In genomic region chr10:99870051-99870730, GRCh38 we compare ENCODE assay signal across 10 cellular contexts.
DNase-seq lines count a peak whose midpoint lies in the region; ATAC-seq and TF ChIP-seq lines count a peak whose summit lies in the region.
"Had no signal": no experiment of that assay in that cellular context is flagged by ENCODE, and none has a peak within 500 bp of the region (broad histone marks: within the 10 kb centered on the region; RNA-seq: fewer than 3 reads in every experiment).

No MANE protein-coding gene starts in this region.

- H3K4me1 ChIP-seq in GM23248 (ENCODE audit: insufficient read depth) = no peaks in the 10 kb centered on the region
- H3K4me1 ChIP-seq in vagina = no peaks in the 10 kb centered on the region
- H3K4me1 ChIP-seq in GM23338 (ENCODE audit: insufficient read depth) = no peaks in the 10 kb centered on the region

- peak overlapping the region; percentile 6 for H3K27ac Mint-ChIP-seq in T-helper 2 cell treated with Interferon-gamma antibody and Interleukin-4, amounts not matched to agents 5 μg/mL and 100 μg/mL, for 36 hours
- peak overlapping the region in 1 of 2 donors; percentile 65 for H3K27ac Mint-ChIP-seq in activated naive CD4-positive, alpha-beta T cell treated with anti-CD3 and anti-CD28 coated beads, Interleukin-2, amount 50 U/mL, for 72 hours
- no peak overlapping the region for H3K27ac Mint-ChIP-seq in GM23338

- no peaks in the 10 kb centered on the region for H3K9me2 ChIP-seq in GM23248 (ENCODE audit: insufficient read depth)
- no peaks in the 10 kb centered on the region for H3K9me2 ChIP-seq in GM23338 (ENCODE audit: insufficient read depth)

- H3K79me2 ChIP-seq in GM23248 (ENCODE audit: insufficient read depth) (no peaks in the 10 kb centered on the region), GM23338 (replicated peaks; ENCODE audit: insufficient read depth) (no peaks in the 10 kb centered on the region)

- DNase-seq in GM23248 = peak; percentile 17
- DNase-seq in T-helper 2 cell treated with Interferon-gamma antibody and Interleukin-4, amounts not matched to agents 5 μg/mL and 100 μg/mL, for 36 hours (ENCODE audit: low spot score) = peak; percentile 51
- peak; percentile 30 to 57 for DNase-seq in activated naive CD4-positive, alpha-beta T cell treated with anti-CD3 and anti-CD28 coated beads, Interleukin-2, amount 50 U/mL, for 72 hours (ENCODE audit: low spot score in 2 of 2)
- peak; percentile 27 to 44 for DNase-seq in stimulated activated CD4-positive, alpha-beta T cell treated with anti-CD3 and anti-CD28 coated beads, Interleukin-4, amount 100 ng/mL, for 48 hours (ENCODE audit: low read depth in 2 of 2)
- no peak for DNase-seq in vagina (ENCODE audit: extremely low spot score in 2 of 2)
- no peak for DNase-seq in SW480 (ENCODE audit: low spot score)
- DNase-seq in GM23338 (ENCODE audit: low spot score) = no peak
- DNase-seq: NCI-H510A treated with DMSO at 0.1 percent for 48 hours had no signal

- peak; percentile 95 to 97 for ATAC-seq in activated naive CD4-positive, alpha-beta T cell treated with anti-CD3 and anti-CD28 coated beads, Interleukin-2, amount 50 U/mL, for 72 hours
- ATAC-seq in HG02798 (IDR thresholded peaks at IDR 0.05; ENCODE audit: poor library complexity, unreplicated experiment) (no peak), GM23338 (no peak)

- no peak for TF ChIP-seq POLR2A in vagina (IDR thresholded peaks at IDR 0.05)

- H3K36me3 ChIP-seq in GM23248 (ENCODE audit: low read depth) (peaks cover 9% of the 10 kb centered on the region; the same call in 1 of the 2 replicates), vagina (no peaks in the 10 kb centered on the region), GM23338 (ENCODE audit: insufficient read depth) (no peaks in the 10 kb centered on the region)

- peaks cover 28% of the 10 kb centered on the region for H3K9me3 Mint-ChIP-seq in T-helper 2 cell treated with Interferon-gamma antibody and Interleukin-4, amounts not matched to agents 5 μg/mL and 100 μg/mL, for 36 hours
- H3K9me3 Mint-ChIP-seq in activated naive CD4-positive, alpha-beta T cell treated with anti-CD3 and anti-CD28 coated beads, Interleukin-2, amount 50 U/mL, for 72 hours = peaks cover 16 to 18% of the 10 kb centered on the region in 2 donors
- peaks cover 7% of the 10 kb centered on the region for H3K9me3 Mint-ChIP-seq in GM23338

- peaks cover 7% of the 10 kb centered on the region for H3K36me3 Mint-ChIP-seq in T-helper 2 cell treated with Interferon-gamma antibody and Interleukin-4, amounts not matched to agents 5 μg/mL and 100 μg/mL, for 36 hours (ENCODE audit: low read depth)
- peaks cover 23 to 24% of the 10 kb centered on the region in 2 donors for H3K36me3 Mint-ChIP-seq in activated naive CD4-positive, alpha-beta T cell treated with anti-CD3 and anti-CD28 coated beads, Interleukin-2, amount 50 U/mL, for 72 hours
- H3K36me3 Mint-ChIP-seq in GM23338 (ENCODE audit: low read depth) = peaks cover under 1% of the 10 kb centered on the region

- H3K4me3 Mint-ChIP-seq in T-helper 2 cell treated with Interferon-gamma antibody and Interleukin-4, amounts not matched to agents 5 μg/mL and 100 μg/mL, for 36 hours = peak overlapping the region; percentile 78
- no peak overlapping the region for H3K4me3 Mint-ChIP-seq in GM23338

- TF ChIP-seq CTCF in vagina (IDR thresholded peaks at IDR 0.05) (no peak), GM23338 (conservative IDR thresholded peaks at IDR 0.05; ENCODE audit: low read depth in 2 of 2) (no peak)

- in situ Hi-C loops in GM23248 (cut with MboI) = no loop called here

- H3K27ac ChIP-seq in GM23248 = no peak overlapping the region
- no peak overlapping the region for H3K27ac ChIP-seq in vagina
- H3K27ac ChIP-seq in GM23338 (ENCODE audit: low read depth) = no peak overlapping the region
- H3K27ac ChIP-seq: VCaP had no signal

- intact Hi-C loops in vagina (cut with DNase I) = no loop called here

- H4K20me1 ChIP-seq in GM23248 (ENCODE audit: insufficient read depth) (no peaks in the 10 kb centered on the region), GM23338 (replicated peaks; ENCODE audit: insufficient read depth) (no peaks in the 10 kb centered on the region; the same call in 1 of the 2 replicates)

- H3K4me2 ChIP-seq in GM23248 (ENCODE audit: unreplicated experiment) = no peak overlapping the region
- H3K4me2 ChIP-seq in GM23338 = no peak overlapping the region

- H3F3A ChIP-seq in GM23248 (ENCODE audit: insufficient read depth) (peaks cover 46% of the 10 kb centered on the region), GM23338 (replicated peaks; ENCODE audit: low read depth) (0 out of 2 replicates have a peak, but pooled peaks cover 3% of the 10 kb centered on the region)

- no peak overlapping the region for H3K9ac ChIP-seq in GM23248

- H3K27me3 Mint-ChIP-seq in T-helper 2 cell treated with Interferon-gamma antibody and Interleukin-4, amounts not matched to agents 5 μg/mL and 100 μg/mL, for 36 hours (ENCODE audit: low read depth) = peaks cover 91% of the 10 kb centered on the region
- H3K27me3 Mint-ChIP-seq in GM23338 (ENCODE audit: insufficient read depth, low read depth, poor library complexity) = peaks cover 5% of the 10 kb centered on the region

- no peaks in the 10 kb centered on the region for H3K27me3 ChIP-seq in GM23248 (replicated peaks; ENCODE audit: insufficient read depth)
- H3K27me3 ChIP-seq in vagina = no peaks in the 10 kb centered on the region
- H3K27me3 ChIP-seq in GM23338 (ENCODE audit: insufficient read depth) = no peaks in the 10 kb centered on the region

- H3K4me1 Mint-ChIP-seq in T-helper 2 cell treated with Interferon-gamma antibody and Interleukin-4, amounts not matched to agents 5 μg/mL and 100 μg/mL, for 36 hours (ENCODE audit: low read depth) = peaks cover 19% of the 10 kb centered on the region
- no peaks in the 10 kb centered on the region; the same call in 2 of the 3 replicates for H3K4me1 Mint-ChIP-seq in GM23338

- H2AFZ ChIP-seq in GM23248 (no peak overlapping the region), GM23338 (no peak overlapping the region)

- 83 to 86% methylated on average over 8 of the region's 8 CpGs for WGBS in GM23248 (ENCODE audit: low coverage in 1 of 2, low lambda C conversion rate in 2 of 2, missing lambda C conversion rate in 2 of 2), 2 experiments

- H3K9me3 ChIP-seq in GM23248 (ENCODE audit: low read depth) = no peaks in the 10 kb centered on the region
- no peaks in the 10 kb centered on the region for H3K9me3 ChIP-seq in vagina

- no peak overlapping the region for H3K4me3 ChIP-seq in GM23248
- H3K4me3 ChIP-seq in vagina = no peak overlapping the region
- H3K4me3 ChIP-seq in GM23338 = no peak overlapping the region

TF ChIP-seq in GM23338, 12 proteins besides CTCF, POLR2A, EP300 and RAD21 (continues in another document):
- no peak for TF ChIP-seq ZNF114 (CRISPR knock-in tag; IDR thresholded peaks at IDR 0.05)
- TF ChIP-seq EZH2phosphoT487 (IDR thresholded peaks at IDR 0.05; ENCODE audit: unreplicated experiment) = no peak
- TF ChIP-seq REST (IDR thresholded peaks at IDR 0.05; ENCODE audit: unreplicated experiment) = no peak
- TF ChIP-seq POLR2AphosphoS5 (IDR thresholded peaks at IDR 0.05; ENCODE audit: low read depth) = no peak

Comparison
In these comparisons a context has a peak if more than half of its experiments do, and no peak if none do; other contexts are left out.
1. DNase-seq: peak in GM23248 (single experiment), T-helper 2 cell treated with Interferon-gamma antibody and Interleukin-4, amounts not matched to agents 5 μg/mL and 100 μg/mL, for 36 hours (single experiment), activated naive CD4-positive, alpha-beta T cell treated with anti-CD3 and anti-CD28 coated beads, Interleukin-2, amount 50 U/mL, for 72 hours (2 of 2) and stimulated activated CD4-positive, alpha-beta T cell treated with anti-CD3 and anti-CD28 coated beads, Interleukin-4, amount 100 ng/mL, for 48 hours (2 of 2); none in vagina (0 of 2), SW480 (single experiment) and GM23338 (single experiment).
2. ATAC-seq: peak in activated naive CD4-positive, alpha-beta T cell treated with anti-CD3 and anti-CD28 coated beads, Interleukin-2, amount 50 U/mL, for 72 hours (2 of 2); none in HG02798 (single experiment) and GM23338 (single experiment).